Comparison of ENCODE assay signal across 8 cellular contexts in genomic region chr3:128489860-128490649, GRCh38. TPM values are rescaled to one million over a fixed set of nuclear protein-coding genes. Genes with fewer than 3 reads are reported as not detected.
DNase-seq lines count a peak whose midpoint lies in the region; ATAC-seq, FAIRE-seq and TF ChIP-seq lines count a peak whose summit lies in the region.
"Had no signal": no experiment of that assay in that cellular context is flagged by ENCODE, and none has a peak within 500 bp of the region (broad histone marks: within the 10 kb centered on the region; RNA-seq: fewer than 3 reads in every experiment).

No MANE protein-coding gene starts in this region.

- peaks cover 100% of the 10 kb centered on the region for H3K79me2 ChIP-seq in K562 (ENCODE audit: control insufficient read depth, insufficient read depth, low read length)

- peaks cover 21% of the 10 kb centered on the region for H4K20me1 ChIP-seq in K562 (replicated peaks; ENCODE audit: control insufficient read depth, insufficient read depth, low read length)

- peaks cover 67% of the 10 kb centered on the region for H3K36me3 ChIP-seq in K562 (ENCODE audit: control insufficient read depth, insufficient read depth, low read length)
- no peaks in the 10 kb centered on the region for H3K36me3 ChIP-seq in stomach

- TF ChIP-seq EP300 in K562 (IDR thresholded peaks at IDR 0.05; ENCODE audit: low read length) (no peak), stomach (IDR thresholded peaks at IDR 0.05) (no peak)

- no peak for TF ChIP-seq RAD21 in K562 (CRISPR knock-in tag; conservative IDR thresholded peaks at IDR 0.05 in 1 of 2, IDR thresholded peaks at IDR 0.05 in 1 of 2)

- in situ Hi-C loops in K562 (cut with MboI): no loop called here

- peak overlapping the region; percentile 98 for H3K9ac ChIP-seq in K562 (ENCODE audit: insufficient read depth in 1 of 2, low read depth in 2 of 2, low read length in 2 of 2)

- H3K4me1 ChIP-seq in K562 (replicated peaks in 1 of 2; ENCODE audit: control insufficient read depth in 2 of 2, insufficient read depth in 2 of 2, low read length in 2 of 2): peaks cover 15 to 81% of the 10 kb centered on the region in 2 experiments
- H3K4me1 ChIP-seq in stomach: peaks cover 55 to 77% (median 68%) of the 10 kb centered on the region in 4 donors

- no peaks in the 10 kb centered on the region for H3K9me1 ChIP-seq in K562 (ENCODE audit: control insufficient read depth, insufficient read depth, low read length)

- H3K27ac ChIP-seq in K562 (ENCODE audit: extremely low read depth, low read depth, low read length) (peak overlapping the region; percentile 98), stomach (peak overlapping the region in 4 of 5 donors; percentile 71 to 80 (median 73))

- H3K27me3 ChIP-seq in K562 (ENCODE audit: control insufficient read depth in 2 of 2, insufficient read depth in 2 of 2, low read length in 2 of 2): no peaks in the 10 kb centered on the region
- peaks cover 61 to 100% (median 94%) of the 10 kb centered on the region in 3 donors for H3K27me3 ChIP-seq in stomach

- ATAC-seq in K562 (no peak), HG03520 (IDR thresholded peaks at IDR 0.05; ENCODE audit: unreplicated experiment) (no peak)

- POLR2A ChIA-PET in K562 (lab: Yijun Ruan, JAX): interaction anchor here (0.6 to 2.0 kb wide), 12 partner anchors 8 to 766 kb away, joined by 3 to 5 read pairs (median 4); no protein-coding TSS in a partner anchor

- CTCF ChIA-PET in K562 (lab: Yijun Ruan, JAX; ENCODE audit: low intra/inter-chr PET ratio): no interaction called here

- TSS peak; percentile 43 for BruUV-seq in K562 (replicated peaks; lab: Mats Ljungman, UMichigan)

- H3K4me2 ChIP-seq in K562 (ENCODE audit: insufficient read depth, low read length): peak overlapping the region; percentile 92

- TF ChIP-seq POLR2A in K562 (conservative IDR thresholded peaks at IDR 0.05) (peak; percentile 62), stomach (IDR thresholded peaks at IDR 0.05) (no peak)

- WGBS in K562 (ENCODE audit: insufficient coverage, low coverage, missing lambda C conversion rate): 1% methylated on average over 47 of the region's 69 CpGs
- WGBS in stomach, 5 donors: 2 to 4% (median 3%) methylated on average over 40 to 69 of the region's 69 CpGs

- intact Hi-C loops in K562 (cut with micrococcal nuclease): loop anchor here (2.0 to 10.0 kb wide), 4 partner anchors 57 to 415 kb away; no protein-coding TSS in a partner anchor
- intact Hi-C loops in stomach (cut with DNase I; ENCODE audit: low total_unique reads): loop anchor here (5.0 to 10.0 kb wide), 2 partner anchors 63 to 415 kb away; no protein-coding TSS in a partner anchor

- no peak overlapping the region for H2AFZ ChIP-seq in K562 (ENCODE audit: low read depth, low read length)

- DNase-seq in EL: peak; percentile 63
- peak; percentile 10 for DNase-seq in NCI-H1694 (lab: John Stamatoyannopoulos, UW)
- DNase-seq in K562 (ENCODE audit: extremely low read depth in 1 of 4, low spot score in 3 of 4): peak in 1 of 4 experiments; percentile 56
- DNase-seq in kidney tubule cell (ENCODE audit: low spot score): peak; percentile 41
- no peak for DNase-seq in stomach
- DNase-seq in SIG-M5 (lab: John Stamatoyannopoulos, UW): no peak

- TF ChIP-seq CTCF in K562 (IDR thresholded peaks at IDR 0.05 in 2 of 3, conservative IDR thresholded peaks at IDR 0.05 in 1 of 3; ENCODE audit: insufficient read depth in 2 of 3, low read depth in 1 of 3, low read length in 3 of 3) (0 out of 6 replicates have a peak, but pooled peaks of 1 of the 3 experiments have one; percentile 12), stomach (IDR thresholded peaks at IDR 0.05) (no peak)

- H3K4me3 ChIP-seq in K562 (peak overlapping the region; percentile 98), stomach (peak overlapping the region; percentile 49 to 68 (median 58))

- no peaks in the 10 kb centered on the region for H3K9me3 ChIP-seq in K562 (replicated peaks; ENCODE audit: control insufficient read depth, insufficient read depth, low read depth, low read length)
- H3K9me3 ChIP-seq in stomach: no peaks in the 10 kb centered on the region

- peak; percentile 6 for FAIRE-seq in K562 (lab: Jason Lieb, UNC)

TF ChIP-seq in K562, 482 proteins besides CTCF, POLR2A, EP300 and RAD21 (continues in another document):
- no peak for TF ChIP-seq GATAD2B (IDR thresholded peaks at IDR 0.05; ENCODE audit: borderline replicate concordance)
- TF ChIP-seq ZNF740 (CRISPR knock-in tag; IDR thresholded peaks at IDR 0.05): 0 out of 2 replicates have a peak, but pooled peaks have one; percentile 25
- no peak for TF ChIP-seq ZNF740 (tag; IDR thresholded peaks at IDR 0.05)
- TF ChIP-seq NR4A1 (CRISPR knock-in tag; IDR thresholded peaks at IDR 0.05): no peak
- TF ChIP-seq NR4A1 (tag; IDR thresholded peaks at IDR 0.05): no peak
- TF ChIP-seq SRSF3 (IDR thresholded peaks at IDR 0.05; ENCODE audit: insufficient read depth, low read length): peak; percentile 53; the same call in 1 of the 2 replicates
- peak; percentile 34 for TF ChIP-seq ZBTB7A (IDR thresholded peaks at IDR 0.05; ENCODE audit: borderline replicate concordance, control insufficient read depth, low read depth, low read length)
- TF ChIP-seq HMGN3 (IDR thresholded peaks at IDR 0.05; ENCODE audit: borderline replicate concordance, extremely low read depth, insufficient read length, low read depth, low read length): peak; percentile 29
- TF ChIP-seq UBTF (IDR thresholded peaks at IDR 0.05; ENCODE audit: borderline replicate concordance in 1 of 2, low read depth in 2 of 2, low read length in 2 of 2): peak; percentile 74 to 89; a peak in 3 of 4 replicates
- 0 out of 2 replicates have a peak, but pooled peaks have one; percentile 10 for TF ChIP-seq SOX6 (IDR thresholded peaks at IDR 0.05)

RNA-seq across cellular contexts. Expression of gene GATA2, which starts 2.9 kb away (rescaled TPM):
- total RNA-seq in K562 (2011; cell fraction: chromatin; rRNA removed; ENCODE audit: low replicate concordance): 49.8 and 107 TPM in 2 replicates
- 84.0 and 88.4 TPM in 2 replicates for total RNA-seq in K562 (2011; cell fraction: nucleolus; rRNA removed)
- 50.5 and 57.9 TPM in 2 replicates for total RNA-seq in K562 (2011; cell fraction: nucleoplasm; rRNA removed)
- total RNA-seq in K562 (2014; rRNA removed) (86.9 and 125 TPM in 2 replicates), K562 (2014; rRNA removed; fragmentation: Illumina TruSeq; extraction: Trizol) (32.6 and 32.8 TPM in 2 replicates), K562 (2015; rRNA removed; fragmentation: Illumina TruSeq; extraction: Trizol) (50.8 and 55.3 TPM in 2 replicates), K562 (2021) (215 and 218 TPM in 2 replicates), stomach (1 to 10 TPM; 2.6 to 9.1 (median 5.3) TPM)
- polyA plus RNA-seq in K562 (2011; rRNA removed) (28.9 and 29.6 TPM in 2 replicates), K562 (2014; fragmentation: Illumina TruSeq; extraction: Trizol) (74.6 and 129 TPM in 2 replicates), K562 (2014; fragmentation: Nextera tagmentation; extraction: Ambion mirVana) (10 to 100 TPM in 1 of 2 experiments, 1 to 10 TPM in 1; 8.5 to 11.6 TPM), K562 (2014; rRNA removed) (113 and 118 TPM in 2 replicates), stomach (1 to 10 TPM; 2.3 to 3.5 (median 3.3) TPM)
- polyA plus RNA-seq in K562 (2011; cell fraction: cytosol; rRNA removed): 29.6 and 67.6 TPM in 2 replicates
- 108 and 210 TPM in 2 replicates for polyA plus RNA-seq in K562 (2011; cell fraction: nucleus; rRNA removed)
- 126 and 159 TPM in 2 replicates for polyA plus RNA-seq in K562 (2012)
- polyA minus RNA-seq in K562 (2011; rRNA and poly(A)+ RNA removed): 12.2 and 21.4 TPM in 2 replicates
- 57.2 and 76.2 TPM in 2 replicates for polyA minus RNA-seq in K562 (2011; cell fraction: cytosol; rRNA and poly(A)+ RNA removed)
- 42.5 and 50.0 TPM in 2 replicates for polyA minus RNA-seq in K562 (2011; cell fraction: nucleus; rRNA and poly(A)+ RNA removed)

RNA-seq across cellular contexts. Expression of gene DNAJB8, which starts 23.4 kb away (rescaled TPM):
- total RNA-seq in K562 (2011; cell fraction: chromatin; rRNA removed; ENCODE audit: low replicate concordance): not detected in 2 replicates
- total RNA-seq in K562 (2011; cell fraction: nucleolus; rRNA removed): not detected in 2 replicates
- total RNA-seq in K562 (2011; cell fraction: nucleoplasm; rRNA removed): not detected in 2 replicates
- total RNA-seq in K562 (2014; rRNA removed): 0.04 TPM in 1 of 2 replicates, not detected in the other
- total RNA-seq in K562 (2014; rRNA removed; fragmentation: Illumina TruSeq; extraction: Trizol): not detected in 2 replicates
- total RNA-seq in K562 (2015; rRNA removed; fragmentation: Illumina TruSeq; extraction: Trizol): not detected in 2 replicates
- total RNA-seq in K562 (2021): not detected in 2 replicates
- polyA plus RNA-seq in K562 (2011; rRNA removed): not detected in 2 replicates
- not detected in 2 replicates for polyA plus RNA-seq in K562 (2011; cell fraction: cytosol; rRNA removed)
- not detected in 2 replicates for polyA plus RNA-seq in K562 (2011; cell fraction: nucleus; rRNA removed)
- not detected in 2 replicates for polyA plus RNA-seq in K562 (2012)
- polyA plus RNA-seq in K562 (2014; fragmentation: Illumina TruSeq; extraction: Trizol): not detected in 2 replicates
- not detected for polyA plus RNA-seq in K562 (2014; fragmentation: Nextera tagmentation; extraction: Ambion mirVana)
- polyA plus RNA-seq in K562 (2014; rRNA removed): not detected in 2 replicates
- not detected in 2 replicates for polyA minus RNA-seq in K562 (2011; rRNA and poly(A)+ RNA removed)
- not detected in 2 replicates for polyA minus RNA-seq in K562 (2011; cell fraction: cytosol; rRNA and poly(A)+ RNA removed)
- polyA minus RNA-seq in K562 (2011; cell fraction: nucleus; rRNA and poly(A)+ RNA removed): not detected in 2 replicates
- total RNA-seq in stomach: not detected
- not detected for polyA plus RNA-seq in stomach
- total RNA-seq: T-helper 1 cell treated with Interleukin-12 subunit alpha and Interleukin-12 subunit beta and Interleukin-4 antibody, amounts not matched to agents 30 ng/mL and 1 ng/mL, for 36 hours had no signal

Comparison
In these comparisons a context has a peak if more than half of its experiments do, and no peak if none do; other contexts are left out.
1. DNase-seq: peak in EL (single experiment), NCI-H1694 (single experiment) and kidney tubule cell (single experiment); none in stomach (single experiment) and SIG-M5 (single experiment).